In the genomic region with DNA sequence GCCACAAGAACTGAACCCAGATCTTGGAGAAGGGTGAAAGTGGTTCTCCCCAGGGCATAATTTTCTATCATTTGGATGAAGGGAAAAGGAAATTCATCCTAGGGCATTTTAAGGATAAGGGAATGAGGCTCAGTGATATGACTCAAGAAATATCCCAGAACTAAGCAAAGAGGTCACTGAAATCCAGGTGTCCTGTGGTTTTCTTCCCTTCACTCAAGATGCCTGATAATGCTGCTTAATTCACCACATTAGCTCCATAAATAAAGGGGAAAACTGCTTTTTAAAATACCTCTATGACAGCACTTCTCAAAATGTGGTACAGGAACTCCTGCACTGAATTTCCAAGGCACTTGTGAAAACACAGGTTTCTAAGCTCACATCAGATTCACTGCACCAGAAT, we compare ENCODE assay signal across 14 cellular contexts. TPM values are rescaled to one million over a fixed set of nuclear protein-coding genes. Genes with fewer than 3 reads are reported as not detected.
DNase-seq lines count a peak whose midpoint lies in the region; ATAC-seq and TF ChIP-seq lines count a peak whose summit lies in the region.
"Had no signal": no experiment of that assay in that cellular context is flagged by ENCODE, and none has a peak within 500 bp of the region (broad histone marks: within the 10 kb centered on the region; RNA-seq: fewer than 3 reads in every experiment).

No MANE protein-coding gene starts in this region.

- no peak overlapping the region for H3K9ac ChIP-seq in neural progenitor cell

- TF ChIP-seq EP300 in gastroesophageal sphincter (IDR thresholded peaks at IDR 0.05): no peak
- TF ChIP-seq EP300 in sigmoid colon (IDR thresholded peaks at IDR 0.05): no peak

- H3K4me2 ChIP-seq in neural progenitor cell: no peak overlapping the region

- peaks cover 14% of the 10 kb centered on the region for H3K27me3 Mint-ChIP-seq in activated CD4-positive, alpha-beta T cell treated with anti-CD3 and anti-CD28 coated beads, Interleukin-2, amount 10 ng/mL, durations not matched to agents 24 days and 14 days
- H3K27me3 Mint-ChIP-seq in IgD-negative memory B cell: no peaks in the 10 kb centered on the region
- H3K27me3 Mint-ChIP-seq in neural progenitor cell (ENCODE audit: insufficient read depth, low read depth): peaks cover 11% of the 10 kb centered on the region

- peaks cover 5% of the 10 kb centered on the region for H3K9me3 Mint-ChIP-seq in activated CD4-positive, alpha-beta T cell treated with anti-CD3 and anti-CD28 coated beads, Interleukin-2, amount 10 ng/mL, durations not matched to agents 24 days and 14 days
- no peaks in the 10 kb centered on the region for H3K9me3 Mint-ChIP-seq in IgD-negative memory B cell
- H3K9me3 Mint-ChIP-seq in neural progenitor cell: no peaks in the 10 kb centered on the region

- no peak for TF ChIP-seq POLR2A in gastroesophageal sphincter (IDR thresholded peaks at IDR 0.05)
- TF ChIP-seq POLR2A in sigmoid colon (IDR thresholded peaks at IDR 0.05): no peak

- no peak overlapping the region for H3K27ac Mint-ChIP-seq in activated CD4-positive, alpha-beta T cell treated with anti-CD3 and anti-CD28 coated beads, Interleukin-2, amount 10 ng/mL, durations not matched to agents 24 days and 14 days
- peak overlapping the region; percentile 80 to 93 (median 80) for H3K27ac Mint-ChIP-seq in IgD-negative memory B cell
- H3K27ac Mint-ChIP-seq in neural progenitor cell: no peak overlapping the region

- H3K4me3 ChIP-seq in gastroesophageal sphincter (no peak overlapping the region), sigmoid colon (no peak overlapping the region), neural progenitor cell (no peak overlapping the region)

- ATAC-seq in gastroesophageal sphincter (no peak), HG02870 (IDR thresholded peaks at IDR 0.05; ENCODE audit: unreplicated experiment) (no peak)

- peaks cover 12 to 77% (median 24%) of the 10 kb centered on the region in 3 donors for H3K4me1 ChIP-seq in gastroesophageal sphincter
- peaks cover 0 to 55% (median 38%) of the 10 kb centered on the region in 4 donors for H3K4me1 ChIP-seq in sigmoid colon
- peaks cover 36% of the 10 kb centered on the region for H3K4me1 ChIP-seq in neural progenitor cell

- no peak overlapping the region for H2AFZ ChIP-seq in neural progenitor cell (replicated peaks)

- H3K4me1 Mint-ChIP-seq in activated CD4-positive, alpha-beta T cell treated with anti-CD3 and anti-CD28 coated beads, Interleukin-2, amount 10 ng/mL, durations not matched to agents 24 days and 14 days: peaks cover 72% of the 10 kb centered on the region
- H3K4me1 Mint-ChIP-seq in IgD-negative memory B cell (peaks cover 41 to 51% (median 44%) of the 10 kb centered on the region in 3 donors), neural progenitor cell (peaks cover 52% of the 10 kb centered on the region)

- H4K20me1 ChIP-seq in neural progenitor cell (ENCODE audit: low read depth): no peaks in the 10 kb centered on the region

- peaks cover 13% of the 10 kb centered on the region for H3F3A ChIP-seq in neural progenitor cell (ENCODE audit: low read depth)

- H3K9me3 ChIP-seq in gastroesophageal sphincter (no peaks in the 10 kb centered on the region), sigmoid colon (no peaks in the 10 kb centered on the region), neural progenitor cell (ENCODE audit: low read depth) (no peaks in the 10 kb centered on the region)

- no peaks in the 10 kb centered on the region for H3K36me3 ChIP-seq in gastroesophageal sphincter
- H3K36me3 ChIP-seq in sigmoid colon: no peaks in the 10 kb centered on the region
- H3K36me3 ChIP-seq in neural progenitor cell: no peaks in the 10 kb centered on the region

- H3K4me3 Mint-ChIP-seq in activated CD4-positive, alpha-beta T cell treated with anti-CD3 and anti-CD28 coated beads, Interleukin-2, amount 10 ng/mL, durations not matched to agents 24 days and 14 days: peak overlapping the region; percentile 84
- peak overlapping the region in 2 of 4 donors; percentile 37 to 60 for H3K4me3 Mint-ChIP-seq in IgD-negative memory B cell
- no peak overlapping the region for H3K4me3 Mint-ChIP-seq in neural progenitor cell

- intact Hi-C loops in activated CD4-positive, alpha-beta T cell treated with anti-CD3 and anti-CD28 coated beads, Interleukin-2, amount 10 ng/mL, durations not matched to agents 24 days and 14 days (cut with micrococcal nuclease): no loop called here
- intact Hi-C loops in sigmoid colon (cut with DNase I): no loop called here

- TF ChIP-seq CTCF in gastroesophageal sphincter (IDR thresholded peaks at IDR 0.05) (no peak), sigmoid colon (IDR thresholded peaks at IDR 0.05) (no peak), neural progenitor cell (IDR thresholded peaks at IDR 0.05) (no peak)

- peaks cover 13% of the 10 kb centered on the region for H3K36me3 Mint-ChIP-seq in activated CD4-positive, alpha-beta T cell treated with anti-CD3 and anti-CD28 coated beads, Interleukin-2, amount 10 ng/mL, durations not matched to agents 24 days and 14 days (ENCODE audit: low read depth)
- H3K36me3 Mint-ChIP-seq in IgD-negative memory B cell: no peaks in the 10 kb centered on the region
- no peaks in the 10 kb centered on the region for H3K36me3 Mint-ChIP-seq in neural progenitor cell

- H3K27ac ChIP-seq in gastroesophageal sphincter: peak overlapping the region in 3 of 4 donors; percentile 26 to 80 (median 70)
- H3K27ac ChIP-seq in sigmoid colon: peak overlapping the region in 3 of 4 donors; percentile 18 to 68 (median 19)
- H3K27ac ChIP-seq in neural progenitor cell: no peak overlapping the region
- H3K27ac ChIP-seq: VCaP had no signal

- no peaks in the 10 kb centered on the region for H3K27me3 ChIP-seq in gastroesophageal sphincter
- H3K27me3 ChIP-seq in sigmoid colon: no peaks in the 10 kb centered on the region
- no peaks in the 10 kb centered on the region for H3K27me3 ChIP-seq in neural progenitor cell

- no peak for DNase-seq in activated CD4-positive, alpha-beta T cell treated with anti-CD3 and anti-CD28 coated beads, Interleukin-2, amount 10 ng/mL, durations not matched to agents 24 days and 14 days
- DNase-seq in activated CD4-positive, alpha-beta T cell treated with anti-CD3 and anti-CD28 coated beads for 1 hour: no peak
- DNase-seq in sigmoid colon (no peak), neural progenitor cell (ENCODE audit: low spot score) (no peak)
- DNase-seq in stimulated activated CD4-positive, alpha-beta T cell treated with anti-CD3 and anti-CD28 coated beads, Interleukin-2, amount 100 ng/mL, for 48 hours: no peak
- DNase-seq: cerebellar nuclear complex, Kasumi-1, NCI-H2081, trophoblast cell had no signal

- no peaks in the 10 kb centered on the region for H3K79me2 ChIP-seq in neural progenitor cell (ENCODE audit: low read depth)

RNA-seq across cellular contexts. Expression of a gene that starts 2.7 kb away (rescaled TPM):
- 0.83 and 1.0 TPM in 2 replicates for total RNA-seq in activated CD4-positive, alpha-beta T cell treated with anti-CD3 and anti-CD28 coated beads, Interleukin-2, amount 10 ng/mL, durations not matched to agents 24 days and 14 days
- 16.9 TPM for polyA plus RNA-seq in IgD-negative memory B cell
- 10 to 100 TPM in 2 of 4 donors, 1 to 10 TPM in 2; 8.1 to 15.5 (median 11.9) TPM for total RNA-seq in gastroesophageal sphincter
- 10 to 100 TPM in 2 of 4 donors, 1 to 10 TPM in 2; 8.0 to 20.7 (median 10.5) TPM for total RNA-seq in sigmoid colon
- polyA plus RNA-seq in sigmoid colon: 10 to 100 TPM in 1 of 3 donors, 1 to 10 TPM in 2; 4.9 to 36.1 (median 7.2) TPM
- 0.06 TPM in 1 of 2 replicates, not detected in the other for total RNA-seq in neural progenitor cell (ENCODE audit: low replicate concordance)

RNA-seq across cellular contexts. Expression of a gene that starts 28.7 kb away (rescaled TPM):
- total RNA-seq in activated CD4-positive, alpha-beta T cell treated with anti-CD3 and anti-CD28 coated beads, Interleukin-2, amount 10 ng/mL, durations not matched to agents 24 days and 14 days: 0.40 and 0.54 TPM in 2 replicates
- polyA plus RNA-seq in IgD-negative memory B cell (13.6 TPM), sigmoid colon (10 to 100 TPM in 1 of 3 donors, 1 to 10 TPM in 2; 3.9 to 13.9 (median 6.6) TPM)
- total RNA-seq in gastroesophageal sphincter (1 to 10 TPM; 3.2 to 5.3 (median 3.8) TPM), sigmoid colon (1 to 10 TPM; 2.0 to 6.8 (median 3.2) TPM), neural progenitor cell (ENCODE audit: low replicate concordance) (0.06 and 0.22 TPM in 2 replicates)

RNA-seq across cellular contexts. Expression of a gene that starts 47.3 kb away (rescaled TPM):
- not detected in 2 replicates for total RNA-seq in activated CD4-positive, alpha-beta T cell treated with anti-CD3 and anti-CD28 coated beads, Interleukin-2, amount 10 ng/mL, durations not matched to agents 24 days and 14 days
- polyA plus RNA-seq in IgD-negative memory B cell (not detected), sigmoid colon (not detected)
- total RNA-seq in gastroesophageal sphincter (not detected), sigmoid colon (not detected), neural progenitor cell (ENCODE audit: low replicate concordance) (not detected in 2 replicates)
- polyA plus RNA-seq: esophagus had no signal

Comparison
In these comparisons a context has a peak if more than half of its experiments do, and no peak if none do; other contexts are left out.
1. H3K27ac Mint-ChIP-seq: peak in IgD-negative memory B cell (3 of 3); none in activated CD4-positive, alpha-beta T cell treated with anti-CD3 and anti-CD28 coated beads, Interleukin-2, amount 10 ng/mL, durations not matched to agents 24 days and 14 days (single experiment) and neural progenitor cell (single experiment).